Comparison of ENCODE assay signal across 1 cellular context in genomic region chrX:24466025-24466424, GRCh38.
TF ChIP-seq lines count a peak whose summit lies in the region.

No MANE protein-coding gene starts in this region.

TF ChIP-seq in SK-N-SH, 30 proteins besides CTCF, POLR2A, EP300 and RAD21 (continued from another document):
- TF ChIP-seq REST (IDR thresholded peaks at IDR 0.05; ENCODE audit: low read depth, low read length): no peak
- no peak for TF ChIP-seq YY1 (IDR thresholded peaks at IDR 0.05; ENCODE audit: low read depth)
- no peak for TF ChIP-seq MAX (IDR thresholded peaks at IDR 0.05; ENCODE audit: low read depth)
- no peak for TF ChIP-seq ELF1 (IDR thresholded peaks at IDR 0.05)
- no peak for TF ChIP-seq TEAD4 (IDR thresholded peaks at IDR 0.05; ENCODE audit: borderline replicate concordance, insufficient read depth)
- TF ChIP-seq GATA2 (CRISPR knock-in tag; IDR thresholded peaks at IDR 0.05): no peak
- TF ChIP-seq JUND (IDR thresholded peaks at IDR 0.05): no peak
- no peak for TF ChIP-seq TCF12 (IDR thresholded peaks at IDR 0.05)
- TF ChIP-seq USF1 (IDR thresholded peaks at IDR 0.05; ENCODE audit: borderline replicate concordance, low read depth): no peak
